In genomic region chr10:74585231-74586087, GRCh38 we compare ENCODE assay signal across 8 cellular contexts.
A peak's percentile ranks its signal among the peaks of the same experiment; 100 is the strongest.
DNase-seq lines count a peak whose midpoint lies in the region; ATAC-seq and FAIRE-seq lines count a peak whose summit lies in the region.

No MANE protein-coding gene starts in this region.

- peak; percentile 83 for ATAC-seq in HG02642 (IDR thresholded peaks at IDR 0.05; ENCODE audit: poor library complexity, unreplicated experiment)
- ATAC-seq in activated T-cell treated with anti-CD3 and anti-CD28 coated beads, Interleukin-2, amount 50 U/mL, for 4 hours = peak; percentile 69 to 78

- H3K27me3 Mint-ChIP-seq in activated T-cell treated with anti-CD3 and anti-CD28 coated beads, Interleukin-2, amount 50 U/mL, for 4 hours (ENCODE audit: low read depth) = no peaks in the 10 kb centered on the region

- FAIRE-seq in GM18507 (lab: Jason Lieb, UNC) = peak; percentile 98

- peaks cover 8% of the 10 kb centered on the region for H3K36me3 Mint-ChIP-seq in activated T-cell treated with anti-CD3 and anti-CD28 coated beads, Interleukin-2, amount 50 U/mL, for 4 hours (ENCODE audit: insufficient read depth)

- peak overlapping the region; percentile 82 for H3K4me3 Mint-ChIP-seq in activated T-cell treated with anti-CD3 and anti-CD28 coated beads, Interleukin-2, amount 50 U/mL, for 4 hours

- peaks cover 7% of the 10 kb centered on the region for H3K9me3 Mint-ChIP-seq in activated T-cell treated with anti-CD3 and anti-CD28 coated beads, Interleukin-2, amount 50 U/mL, for 4 hours

- DNase-seq in GM18507 (ENCODE audit: extremely low spot score, insufficient read length, low read depth) (no peak), NCI-H2081 treated with DMSO at 0.1 percent for 48 hours (lab: John Stamatoyannopoulos, UW) (peak; percentile 69), glomerular visceral epithelial cell (ENCODE audit: extremely low spot score) (peak; percentile 13), NOMO-1 treated with dmso at 0.1 percent for 144 hours (lab: John Stamatoyannopoulos, UW; ENCODE audit: unreplicated experiment) (no peak), COLO829 (ENCODE audit: low spot score) (no peak)
- no peak for DNase-seq in activated T-cell treated with anti-CD3 and anti-CD28 coated beads, Interleukin-2, amount 50 U/mL, for 4 hours
- peak; percentile 9 to 33 for DNase-seq in stimulated activated CD4-positive, alpha-beta T cell treated with anti-CD3 and anti-CD28 coated beads, Interleukin-12 subunit alpha, Interleukin-12 subunit beta, amount 100 ng/mL, for 24 hours (ENCODE audit: low read depth in 2 of 2)

- H3K4me1 Mint-ChIP-seq in activated T-cell treated with anti-CD3 and anti-CD28 coated beads, Interleukin-2, amount 50 U/mL, for 4 hours (ENCODE audit: low read depth) = peaks cover 67% of the 10 kb centered on the region

Comparison
In these comparisons a context has a peak if more than half of its experiments do, and no peak if none do; other contexts are left out.
1. DNase-seq: peak in NCI-H2081 treated with DMSO at 0.1 percent for 48 hours (single experiment), glomerular visceral epithelial cell (single experiment) and stimulated activated CD4-positive, alpha-beta T cell treated with anti-CD3 and anti-CD28 coated beads, Interleukin-12 subunit alpha, Interleukin-12 subunit beta, amount 100 ng/mL, for 24 hours (2 of 2); none in GM18507 (single experiment), activated T-cell treated with anti-CD3 and anti-CD28 coated beads, Interleukin-2, amount 50 U/mL, for 4 hours (single experiment), NOMO-1 treated with dmso at 0.1 percent for 144 hours (single experiment) and COLO829 (single experiment).